Comparison of ENCODE assay signal across 8 cellular contexts in the genomic region with DNA sequence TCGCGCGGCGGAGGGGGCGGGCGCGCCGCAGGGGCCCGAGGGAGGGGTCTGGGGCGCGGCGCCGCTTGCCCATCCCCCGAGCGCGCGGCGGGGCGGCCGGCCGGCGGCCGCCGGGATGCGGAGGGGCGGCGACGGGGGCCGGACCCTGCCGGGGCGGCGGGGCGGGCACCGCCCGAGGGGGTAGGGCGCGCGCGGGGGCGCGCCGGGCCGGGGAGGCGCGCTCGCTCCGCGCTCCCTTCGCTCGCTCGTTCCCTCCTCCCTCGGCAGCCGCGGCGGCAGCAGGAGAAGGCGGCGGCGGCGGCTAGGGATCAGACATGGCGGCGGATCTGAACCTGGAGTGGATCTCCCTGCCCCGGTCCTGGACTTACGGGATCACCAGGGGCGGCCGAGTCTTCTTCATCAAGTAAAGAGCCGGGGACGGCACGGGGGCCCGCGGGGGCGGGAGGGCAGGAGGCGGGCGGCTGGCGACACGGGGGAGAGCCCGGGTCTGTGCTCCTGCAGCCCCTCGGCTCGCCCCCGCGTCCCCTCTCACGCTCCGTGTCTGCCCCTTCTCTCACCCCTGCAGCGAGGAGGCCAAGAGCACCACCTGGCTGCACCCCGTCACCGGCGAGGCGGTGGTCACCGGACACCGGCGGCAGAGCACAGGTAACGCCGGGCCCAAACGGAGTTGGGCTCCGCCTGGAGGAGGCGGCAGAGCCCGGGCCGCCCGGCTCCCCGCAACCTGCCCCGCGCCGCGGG. TPM values are rescaled to one million over a fixed set of nuclear protein-coding genes. Genes with fewer than 3 reads are reported as not detected.
A peak's percentile ranks its signal among the peaks of the same experiment; 100 is the strongest.
DNase-seq lines count a peak whose midpoint lies in the region; ATAC-seq, FAIRE-seq and TF ChIP-seq lines count a peak whose summit lies in the region.

A gene with protein sequence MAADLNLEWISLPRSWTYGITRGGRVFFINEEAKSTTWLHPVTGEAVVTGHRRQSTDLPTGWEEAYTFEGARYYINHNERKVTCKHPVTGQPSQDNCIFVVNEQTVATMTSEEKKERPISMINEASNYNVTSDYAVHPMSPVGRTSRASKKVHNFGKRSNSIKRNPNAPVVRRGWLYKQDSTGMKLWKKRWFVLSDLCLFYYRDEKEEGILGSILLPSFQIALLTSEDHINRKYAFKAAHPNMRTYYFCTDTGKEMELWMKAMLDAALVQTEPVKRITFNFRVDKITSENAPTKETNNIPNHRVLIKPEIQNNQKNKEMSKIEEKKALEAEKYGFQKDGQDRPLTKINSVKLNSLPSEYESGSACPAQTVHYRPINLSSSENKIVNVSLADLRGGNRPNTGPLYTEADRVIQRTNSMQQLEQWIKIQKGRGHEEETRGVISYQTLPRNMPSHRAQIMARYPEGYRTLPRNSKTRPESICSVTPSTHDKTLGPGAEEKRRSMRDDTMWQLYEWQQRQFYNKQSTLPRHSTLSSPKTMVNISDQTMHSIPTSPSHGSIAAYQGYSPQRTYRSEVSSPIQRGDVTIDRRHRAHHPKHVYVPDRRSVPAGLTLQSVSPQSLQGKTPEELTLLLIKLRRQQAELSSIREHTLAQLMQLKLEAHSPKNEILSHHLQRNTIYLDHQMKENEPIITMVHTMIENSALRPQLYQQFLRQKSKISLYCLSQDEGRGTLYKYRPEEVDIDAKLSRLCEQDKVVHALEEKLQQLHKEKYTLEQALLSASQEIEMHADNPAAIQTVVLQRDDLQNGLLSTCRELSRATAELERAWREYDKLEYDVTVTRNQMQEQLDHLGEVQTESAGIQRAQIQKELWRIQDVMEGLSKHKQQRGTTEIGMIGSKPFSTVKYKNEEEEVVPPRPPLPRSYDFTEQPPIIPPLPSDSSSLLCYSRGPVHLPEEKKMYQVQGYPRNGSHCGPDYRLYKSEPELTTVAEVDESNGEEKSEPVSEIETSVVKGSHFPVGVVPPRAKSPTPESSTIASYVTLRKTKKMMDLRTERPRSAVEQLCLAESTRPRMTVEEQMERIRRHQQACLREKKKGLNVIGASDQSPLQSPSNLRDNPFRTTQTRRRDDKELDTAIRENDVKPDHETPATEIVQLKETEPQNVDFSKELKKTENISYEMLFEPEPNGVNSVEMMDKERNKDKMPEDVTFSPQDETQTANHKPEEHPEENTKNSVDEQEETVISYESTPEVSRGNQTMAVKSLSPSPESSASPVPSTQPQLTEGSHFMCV (plus strand): TSS at position 248 of the 738 bp plus-strand sequence. CDS start 67 bp downstream, at position 315.

- peak; percentile 16 for TF ChIP-seq POLR2A in endothelial cell of umbilical vein (IDR thresholded peaks at IDR 0.05; ENCODE audit: low read depth, low read length)

- H3K36me3 Mint-ChIP-seq in CD8-positive, alpha-beta memory T cell, result peaks cover 2 to 8% (median 6%) of the 10 kb centered on the region in 3 donors

- H2BK15ac ChIP-seq in mesenchymal stem cell (ENCODE audit: low read depth, poor library complexity, severe bottlenecking), result peak within 1 kb of the TSS; percentile 84

- no peaks in the 10 kb centered on the region for H3K9me3 ChIP-seq in CD8-positive, alpha-beta memory T cell (ENCODE audit: low read length)
- H3K9me3 ChIP-seq in endothelial cell of umbilical vein (replicated peaks; ENCODE audit: control insufficient read depth, insufficient read depth, low read length), result no peaks in the 10 kb centered on the region
- peaks cover 21% of the 10 kb centered on the region for H3K9me3 ChIP-seq in mesenchymal stem cell (ENCODE audit: control insufficient read depth, low read length)

- peak within 1 kb of the TSS; percentile 71 for H2BK120ac ChIP-seq in mesenchymal stem cell (ENCODE audit: low read depth, low read length)

- peak within 1 kb of the TSS in 1 of 2 experiments; percentile 100 for H3K14ac ChIP-seq in mesenchymal stem cell (ENCODE audit: low read length in 2 of 2)

- CTCF ChIA-PET in CD8-positive, alpha-beta memory T cell (lab: Charles Lee), result no interaction called here
- CTCF ChIA-PET in endothelial cell of umbilical vein (lab: Charles Lee), result interaction anchor here (0.7 to 1.7 kb wide), 3 partner anchors 56 to 846 kb away, joined by 3 to 12 read pairs (median 4); no protein-coding TSS in a partner anchor

- H3K36me3 ChIP-seq in CD8-positive, alpha-beta memory T cell (ENCODE audit: insufficient read depth, low read length), result no peaks in the 10 kb centered on the region
- H3K36me3 ChIP-seq in endothelial cell of umbilical vein (ENCODE audit: control insufficient read depth in 2 of 2, extremely low read depth in 1 of 2, insufficient read depth in 2 of 2, low read length in 2 of 2) (no peaks in the 10 kb centered on the region), mesenchymal stem cell (ENCODE audit: control insufficient read depth in 1 of 2, insufficient read depth in 2 of 2, low read depth in 1 of 2, low read length in 2 of 2) (peaks cover 0 to 8% of the 10 kb centered on the region in 2 experiments)

- H3K4me3 ChIP-seq in CD8-positive, alpha-beta memory T cell (ENCODE audit: low read length), result peak within 1 kb of the TSS; percentile 65
- H3K4me3 ChIP-seq in endothelial cell of umbilical vein (replicated peaks in 1 of 3; ENCODE audit: insufficient read depth in 1 of 3, low read depth in 1 of 3, low read length in 3 of 3) (peak within 1 kb of the TSS; percentile 62 to 100 (median 69)), mesenchymal stem cell (ENCODE audit: insufficient read depth in 1 of 2, low read depth in 1 of 2, low read length in 2 of 2) (peak within 1 kb of the TSS; percentile 93 to 99)

- H3K9ac ChIP-seq in endothelial cell of umbilical vein (replicated peaks; ENCODE audit: extremely low read depth, insufficient read depth, low read length), result peak within 1 kb of the TSS; percentile 60
- H3K9ac ChIP-seq in mesenchymal stem cell (ENCODE audit: low read length), result peak within 1 kb of the TSS; percentile 92

- no peak for TF ChIP-seq CTCF in endothelial cell of umbilical vein (IDR thresholded peaks at IDR 0.05; ENCODE audit: extremely low read depth in 1 of 2, insufficient read depth in 1 of 2, low read depth in 1 of 2, low read length in 2 of 2)

- peak; percentile 59 for FAIRE-seq in endothelial cell of umbilical vein (lab: Jason Lieb, UNC)

- peak within 1 kb of the TSS; percentile 85 to 94 (median 91) for H3K4me3 Mint-ChIP-seq in CD8-positive, alpha-beta memory T cell

- H3K27ac Mint-ChIP-seq in CD8-positive, alpha-beta memory T cell, result peak within 1 kb of the TSS; percentile 73 to 91 (median 86)

- peak within 1 kb of the TSS; percentile 81 for H2BK5ac ChIP-seq in mesenchymal stem cell (ENCODE audit: low read depth, low read length, poor library complexity, severe bottlenecking)

- peak within 1 kb of the TSS; percentile 65 to 100 for H3K23ac ChIP-seq in mesenchymal stem cell (ENCODE audit: low read length in 2 of 2)

- peaks cover 0 to 15% (median 7%) of the 10 kb centered on the region in 5 donors for H3K9me3 Mint-ChIP-seq in CD8-positive, alpha-beta memory T cell

- H2AFZ ChIP-seq in endothelial cell of umbilical vein (ENCODE audit: low read depth, low read length), result peak within 1 kb of the TSS; percentile 95
- H2AFZ ChIP-seq in mesenchymal stem cell (ENCODE audit: low read depth, low read length), result no peak within 1 kb of the TSS

- peak within 1 kb of the TSS; percentile 84 to 88 for H3K4ac ChIP-seq in mesenchymal stem cell (ENCODE audit: low read depth in 1 of 2, low read length in 2 of 2)

- intact Hi-C loops in endothelial cell of umbilical vein (cut with micrococcal nuclease), result loop anchor here (5.0 kb wide), 1 partner anchor 143 kb away; no protein-coding TSS in a partner anchor

- dilution Hi-C loops in endothelial cell of umbilical vein (cut with MboI; ENCODE audit: extremely low pct_ligation_motif_present, low sequenced_read_pairs), result no loop called here

- BruUV-seq in endothelial cell of umbilical vein (replicated peaks; lab: Mats Ljungman, UMichigan), result no TSS peak

- H3K18ac ChIP-seq in mesenchymal stem cell (ENCODE audit: low read depth in 1 of 2, low read length in 2 of 2), result peak within 1 kb of the TSS; percentile 74 to 100

- WGBS in mesenchymal stem cell, result 1% methylated on average over 57 of the region's 103 CpGs

- H3K79me2 ChIP-seq in endothelial cell of umbilical vein (ENCODE audit: control insufficient read depth, insufficient read depth, low read length), result peaks cover 4% of the 10 kb centered on the region

- peak within 1 kb of the TSS; percentile 17 for H3K27ac ChIP-seq in CD8-positive, alpha-beta memory T cell (ENCODE audit: low read depth, low read length)
- H3K27ac ChIP-seq in endothelial cell of umbilical vein (ENCODE audit: insufficient read depth, low read depth, low read length), result peak within 1 kb of the TSS; percentile 34
- peak within 1 kb of the TSS; percentile 93 for H3K27ac ChIP-seq in mesenchymal stem cell (ENCODE audit: low read length, poor library complexity, severe bottlenecking)

- no peaks in the 10 kb centered on the region for H3K27me3 ChIP-seq in CD8-positive, alpha-beta memory T cell (ENCODE audit: insufficient read depth, low read length, poor library complexity, severe bottlenecking)
- H3K27me3 ChIP-seq in endothelial cell of umbilical vein (ENCODE audit: control insufficient read depth in 2 of 2, insufficient read depth in 2 of 2, low read length in 2 of 2) (no peaks in the 10 kb centered on the region), mesenchymal stem cell (ENCODE audit: control insufficient read depth in 1 of 2, insufficient read depth in 1 of 2, low read length in 2 of 2) (no peaks in the 10 kb centered on the region)

- H3K4me1 Mint-ChIP-seq in CD8-positive, alpha-beta memory T cell, result peaks cover 19 to 34% (median 27%) of the 10 kb centered on the region in 3 donors

- ATAC-seq in GM19467 (IDR thresholded peaks at IDR 0.05; ENCODE audit: unreplicated experiment), result no peak

- H2AK5ac ChIP-seq in mesenchymal stem cell (ENCODE audit: low read length, severe bottlenecking), result no peak within 1 kb of the TSS

- peak within 1 kb of the TSS; percentile 97 for H3K4me2 ChIP-seq in endothelial cell of umbilical vein (ENCODE audit: insufficient read depth, low read length)
- H3K4me2 ChIP-seq in mesenchymal stem cell (ENCODE audit: low read length, poor library complexity, severe bottlenecking), result peak within 1 kb of the TSS; percentile 95

- DNase-seq in CD8-positive, alpha-beta memory T cell, result peak; percentile 17 to 49 (median 37)
- peak; percentile 48 for DNase-seq in H4 (ENCODE audit: low spot score)
- DNase-seq in NCI-H345 treated with DMSO at 0.1 percent for 48 hours (lab: John Stamatoyannopoulos, UW; ENCODE audit: unreplicated experiment), result peak; percentile 57
- DNase-seq in activated CD8-positive, alpha-beta memory T cell treated with anti-CD3 and anti-CD28 coated beads for 48 hours (ENCODE audit: low read depth in 2 of 3, low spot score in 2 of 3), result peak; percentile 2 to 22 (median 21)
- DNase-seq in endothelial cell of umbilical vein (ENCODE audit: low read depth, low spot score), result peak; percentile 31
- DNase-seq in mesenchymal stem cell, result peak; percentile 69
- peak; percentile 26 for DNase-seq in stimulated activated CD8-positive, alpha-beta memory T cell treated with anti-CD3 and anti-CD28 coated beads, Interleukin-4, amount 100 ng/mL, for 24 hours (ENCODE audit: low read depth)

- POLR2A ChIA-PET in CD8-positive, alpha-beta memory T cell (lab: Charles Lee), result no interaction called here
- POLR2A ChIA-PET in endothelial cell of umbilical vein (lab: Charles Lee), result interaction anchor here (0.7 kb wide), 1 partner anchor 263 kb away, joined by 14 read pairs; no protein-coding TSS in a partner anchor

- H3K79me1 ChIP-seq in mesenchymal stem cell (replicated peaks; ENCODE audit: low read length, poor library complexity, severe bottlenecking), result no peaks in the 10 kb centered on the region

- H4K8ac ChIP-seq in mesenchymal stem cell (ENCODE audit: low read length), result peak within 1 kb of the TSS; percentile 81

- H3K27me3 Mint-ChIP-seq in CD8-positive, alpha-beta memory T cell, result peaks cover 0 to 4% of the 10 kb centered on the region in 2 donors

- peak within 1 kb of the TSS; percentile 94 to 96 for H2BK12ac ChIP-seq in mesenchymal stem cell (ENCODE audit: low read length in 2 of 2)

- no peaks in the 10 kb centered on the region for H4K20me1 ChIP-seq in endothelial cell of umbilical vein (replicated peaks; ENCODE audit: control insufficient read depth, extremely low read depth, insufficient read depth, low read length)

- no peaks in the 10 kb centered on the region for H3K9me1 ChIP-seq in endothelial cell of umbilical vein (replicated peaks; ENCODE audit: control insufficient read depth, extremely low read depth, insufficient read depth, low read length)

- peaks cover 7% of the 10 kb centered on the region for H3K4me1 ChIP-seq in CD8-positive, alpha-beta memory T cell (ENCODE audit: insufficient read depth, low read length)
- peaks cover 8% of the 10 kb centered on the region for H3K4me1 ChIP-seq in endothelial cell of umbilical vein (ENCODE audit: control insufficient read depth, extremely low read depth, insufficient read depth, low read length)
- no peaks in the 10 kb centered on the region for H3K4me1 ChIP-seq in mesenchymal stem cell (ENCODE audit: control insufficient read depth, insufficient read depth, low read depth, low read length)

- peak within 1 kb of the TSS; percentile 88 for H4K91ac ChIP-seq in mesenchymal stem cell (ENCODE audit: low read length)

RNA-seq across cellular contexts. Expression of the gene that starts here (rescaled TPM):
- 1 to 10 TPM; 5.5 to 5.7 TPM for total RNA-seq in CD8-positive, alpha-beta memory T cell
- polyA plus RNA-seq in CD8-positive, alpha-beta memory T cell, result 8.6 TPM
- 12.3 and 18.7 TPM in 2 replicates for total RNA-seq in H4 (2014; rRNA removed; shearing (Covaris generic))
- total RNA-seq in endothelial cell of umbilical vein, result 12.7 and 13.4 TPM in 2 replicates
- 1.9 and 2.5 TPM in 2 replicates for polyA plus RNA-seq in endothelial cell of umbilical vein
- polyA plus RNA-seq in endothelial cell of umbilical vein (2011; cell fraction: cytosol; rRNA removed), result 2.8 and 3.0 TPM in 2 replicates
- polyA plus RNA-seq in endothelial cell of umbilical vein (2011; cell fraction: nucleus; rRNA removed), result 7.3 TPM in 2 replicates
- 4.8 and 6.4 TPM in 2 replicates for polyA plus RNA-seq in endothelial cell of umbilical vein (2012)
- polyA minus RNA-seq in endothelial cell of umbilical vein, result 8.9 and 11.8 TPM in 2 replicates
- 3.2 TPM for polyA minus RNA-seq in endothelial cell of umbilical vein (2011; cell fraction: cytosol; rRNA and poly(A)+ RNA removed)
- 27.7 and 37.8 TPM in 2 replicates for polyA minus RNA-seq in endothelial cell of umbilical vein (2011; cell fraction: nucleus; rRNA and poly(A)+ RNA removed)
- polyA plus RNA-seq in mesenchymal stem cell (2013, experiment 1 of 2), result 31.9 TPM
- 31.0 TPM for polyA plus RNA-seq in mesenchymal stem cell (2013, experiment 2 of 2)

Comparison
In these comparisons a context has a peak if more than half of its experiments do, and no peak if none do; other contexts are left out.
1. H3K27ac ChIP-seq: peak in every context shown above with its lines; median percentile 93 in mesenchymal stem cell; 34 in endothelial cell of umbilical vein; 17 in CD8-positive, alpha-beta memory T cell.